16 cellular contexts compared by ENCODE assay signal in the genomic region with DNA sequence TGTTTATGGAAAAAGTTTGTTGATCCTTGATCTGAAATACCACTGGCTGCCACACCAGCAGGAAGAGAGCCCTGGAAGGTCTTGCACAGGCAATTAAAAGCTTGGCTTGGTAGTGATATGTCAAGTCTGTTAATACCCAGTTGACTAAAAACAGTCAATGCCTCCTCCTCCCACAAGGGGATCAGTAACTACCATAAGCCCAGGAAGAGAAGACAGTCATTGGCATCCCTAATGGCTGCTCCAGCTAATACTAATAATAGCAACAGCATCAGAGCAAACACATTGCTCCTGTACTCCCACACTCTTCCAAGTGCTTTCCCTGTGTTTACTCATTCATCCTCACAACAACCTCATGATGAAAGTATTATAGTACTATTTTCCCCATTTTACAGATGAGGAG.
DNase-seq lines count a peak whose midpoint lies in the region; ATAC-seq, FAIRE-seq and TF ChIP-seq lines count a peak whose summit lies in the region.
"Had no signal": no experiment of that assay in that cellular context is flagged by ENCODE, and none has a peak within 500 bp of the region (broad histone marks: within the 10 kb centered on the region; RNA-seq: fewer than 3 reads in every experiment).

No MANE protein-coding gene starts in this region.

- H3K9ac ChIP-seq in endodermal cell (ENCODE audit: extremely low read depth, low read length, poor library complexity, severe bottlenecking), result no peak overlapping the region

- no peak for FAIRE-seq in D721Med (lab: Jason Lieb, UNC)
- FAIRE-seq: A549, H1 had no signal

- DNase-seq in H7, result peak; percentile 1
- DNase-seq in endodermal cell, result no peak
- DNase-seq in left lobe of liver (ENCODE audit: low spot score), result no peak
- no peak for DNase-seq in psoas muscle
- DNase-seq in D721Med (ENCODE audit: insufficient read length, low spot score), result no peak
- no peak for DNase-seq in left colon
- DNase-seq in OCI-LY7 (ENCODE audit: low spot score), result no peak
- DNase-seq: AML-193; CD4-positive, alpha-beta T cell; DMS79 treated with DMSO at 0.1 percent for 48 hours; GF-D8 had no signal

- H3K9me2 ChIP-seq in OCI-LY7 (ENCODE audit: insufficient read depth, low read length), result no peaks in the 10 kb centered on the region

- no peaks in the 10 kb centered on the region for H3K4me1 Mint-ChIP-seq in endodermal cell

- H3K79me2 ChIP-seq in OCI-LY7 (ENCODE audit: insufficient read depth, low read depth, low read length), result no peaks in the 10 kb centered on the region

- no peaks in the 10 kb centered on the region for H3K27me3 Mint-ChIP-seq in endodermal cell (ENCODE audit: insufficient read depth)
- H3K27me3 Mint-ChIP-seq: CD4-positive, alpha-beta T cell had no signal

- no peak overlapping the region for H3K4me3 Mint-ChIP-seq in endodermal cell
- H3K4me3 Mint-ChIP-seq: CD4-positive, alpha-beta T cell had no signal

- no peaks in the 10 kb centered on the region for H3K27me3 ChIP-seq in H7 (ENCODE audit: control insufficient read depth, insufficient read depth, low read length)
- no peaks in the 10 kb centered on the region for H3K27me3 ChIP-seq in endodermal cell (ENCODE audit: control insufficient read depth, insufficient read depth, low read length, poor library complexity, severe bottlenecking)
- H3K27me3 ChIP-seq in psoas muscle (ENCODE audit: insufficient read depth in 3 of 3, low read length in 2 of 3), result no peaks in the 10 kb centered on the region

- no peaks in the 10 kb centered on the region for H4K20me1 ChIP-seq in OCI-LY7 (ENCODE audit: insufficient read depth, low read length)

- POLR2A ChIA-PET in OCI-LY7 (lab: Charles Lee), result interaction anchor here (0.7 kb wide), 1 partner anchor 946 kb away, joined by 3 read pairs; no protein-coding TSS in a partner anchor

- no peaks in the 10 kb centered on the region for H3K36me3 Mint-ChIP-seq in endodermal cell (ENCODE audit: low read depth)

- no peaks in the 10 kb centered on the region for H3K4me1 ChIP-seq in endodermal cell (ENCODE audit: control insufficient read depth, insufficient read depth, low read length)
- H3K4me1 ChIP-seq in psoas muscle, result no peaks in the 10 kb centered on the region
- H3K4me1 ChIP-seq in OCI-LY7 (ENCODE audit: insufficient read depth, low read length, poor library complexity, severe bottlenecking), result no peaks in the 10 kb centered on the region
- H3K4me1 ChIP-seq: A549, HAP-1 had no signal

- TF ChIP-seq CTCF in endodermal cell (conservative IDR thresholded peaks at IDR 0.05), result peak; percentile 40
- TF ChIP-seq CTCF in psoas muscle (IDR thresholded peaks at IDR 0.05), result no peak
- TF ChIP-seq CTCF in D721Med (IDR thresholded peaks at IDR 0.05; ENCODE audit: insufficient read depth, missing control alignments), result no peak
- no peak for TF ChIP-seq CTCF in OCI-LY7 (conservative IDR thresholded peaks at IDR 0.05; ENCODE audit: low read length)

- H3K4me3 ChIP-seq in H7 (ENCODE audit: insufficient read depth, low read depth, low read length) (no peak overlapping the region), endodermal cell (ENCODE audit: low read length) (no peak overlapping the region), psoas muscle (no peak overlapping the region), OCI-LY7 (ENCODE audit: low read depth, low read length, poor library complexity, severe bottlenecking) (no peak overlapping the region)
- H3K4me3 ChIP-seq: A549, HAP-1 had no signal

- BruUV-seq in OCI-LY7 (replicated peaks; lab: Mats Ljungman, UMichigan), result no TSS peak

- H3K27ac ChIP-seq in endodermal cell (ENCODE audit: low read depth, low read length) (no peak overlapping the region), psoas muscle (no peak overlapping the region), OCI-LY7 (ENCODE audit: low read depth, low read length, poor library complexity, severe bottlenecking) (no peak overlapping the region)
- H3K27ac ChIP-seq: A549, C4-2B had no signal

- intact Hi-C loops in psoas muscle (cut with DNase I) (no loop called here), left colon (cut with DNase I, micrococcal nuclease) (no loop called here), OCI-LY7 (cut with micrococcal nuclease; ENCODE audit: unreplicated experiment) (no loop called here)

- no peak overlapping the region for H2AFZ ChIP-seq in OCI-LY7 (ENCODE audit: low read length)

- ATAC-seq in left lobe of liver (peak; percentile 25), psoas muscle (peak; percentile 44 to 93 (median 70)), left colon (no peak), SK-N-SH treated with all-trans-retinoic acid at 6 μM for 48 hours (no peak)
- ATAC-seq: A549 had no signal

- no peaks in the 10 kb centered on the region for H3K9me3 Mint-ChIP-seq in endodermal cell

- no peaks in the 10 kb centered on the region for H3K36me3 ChIP-seq in H7 (replicated peaks; ENCODE audit: control insufficient read depth, insufficient read depth, low read length)
- no peaks in the 10 kb centered on the region for H3K36me3 ChIP-seq in endodermal cell (ENCODE audit: control insufficient read depth, insufficient read depth, low read length)
- no peaks in the 10 kb centered on the region for H3K36me3 ChIP-seq in psoas muscle (ENCODE audit: insufficient read depth in 1 of 2, low read depth in 1 of 2)
- H3K36me3 ChIP-seq in OCI-LY7 (ENCODE audit: insufficient read depth, low read length), result no peaks in the 10 kb centered on the region
- H3K36me3 ChIP-seq: HAP-1 had no signal

- H3K9me3 ChIP-seq in endodermal cell (ENCODE audit: control insufficient read depth, low read length), result no peaks in the 10 kb centered on the region
- no peaks in the 10 kb centered on the region for H3K9me3 ChIP-seq in psoas muscle
- no peaks in the 10 kb centered on the region for H3K9me3 ChIP-seq in OCI-LY7 (ENCODE audit: low read length)
- H3K9me3 ChIP-seq: A549, HAP-1 had no signal

- H3K4me2 ChIP-seq in OCI-LY7 (ENCODE audit: low read length), result no peak overlapping the region
- H3K4me2 ChIP-seq: A549 had no signal

- H3K27ac Mint-ChIP-seq in endodermal cell, result no peak overlapping the region
- H3K27ac Mint-ChIP-seq: CD4-positive, alpha-beta T cell had no signal

- CTCF ChIA-PET in OCI-LY7 (lab: Charles Lee; ENCODE audit: unreplicated experiment), result no interaction called here

TF ChIP-seq in SK-N-SH treated with all-trans-retinoic acid at 6 μM for 48 hours, 23 proteins besides CTCF, POLR2A, EP300 and RAD21:
- TF ChIP-seq TSHZ2 (CRISPR knock-in tag; IDR thresholded peaks at IDR 0.05) (no peak), ISL1 (CRISPR knock-in tag; IDR thresholded peaks at IDR 0.05) (no peak), GLIS3 (CRISPR knock-in tag; IDR thresholded peaks at IDR 0.05) (no peak), RARB (CRISPR knock-in tag; IDR thresholded peaks at IDR 0.05) (no peak), ZNF70 (CRISPR knock-in tag; IDR thresholded peaks at IDR 0.05) (no peak), OSR1 (CRISPR knock-in tag; IDR thresholded peaks at IDR 0.05) (no peak), CREB5 (CRISPR knock-in tag; IDR thresholded peaks at IDR 0.05; ENCODE audit: low read depth) (no peak), TOX (CRISPR knock-in tag; IDR thresholded peaks at IDR 0.05; ENCODE audit: borderline replicate concordance) (no peak)

Comparison
In these comparisons a context has a peak if more than half of its experiments do, and no peak if none do; other contexts are left out.
1. ATAC-seq: peak in left lobe of liver (single experiment) and psoas muscle (4 of 4); none in left colon (single experiment) and SK-N-SH treated with all-trans-retinoic acid at 6 μM for 48 hours (single experiment).